In the genomic region with DNA sequence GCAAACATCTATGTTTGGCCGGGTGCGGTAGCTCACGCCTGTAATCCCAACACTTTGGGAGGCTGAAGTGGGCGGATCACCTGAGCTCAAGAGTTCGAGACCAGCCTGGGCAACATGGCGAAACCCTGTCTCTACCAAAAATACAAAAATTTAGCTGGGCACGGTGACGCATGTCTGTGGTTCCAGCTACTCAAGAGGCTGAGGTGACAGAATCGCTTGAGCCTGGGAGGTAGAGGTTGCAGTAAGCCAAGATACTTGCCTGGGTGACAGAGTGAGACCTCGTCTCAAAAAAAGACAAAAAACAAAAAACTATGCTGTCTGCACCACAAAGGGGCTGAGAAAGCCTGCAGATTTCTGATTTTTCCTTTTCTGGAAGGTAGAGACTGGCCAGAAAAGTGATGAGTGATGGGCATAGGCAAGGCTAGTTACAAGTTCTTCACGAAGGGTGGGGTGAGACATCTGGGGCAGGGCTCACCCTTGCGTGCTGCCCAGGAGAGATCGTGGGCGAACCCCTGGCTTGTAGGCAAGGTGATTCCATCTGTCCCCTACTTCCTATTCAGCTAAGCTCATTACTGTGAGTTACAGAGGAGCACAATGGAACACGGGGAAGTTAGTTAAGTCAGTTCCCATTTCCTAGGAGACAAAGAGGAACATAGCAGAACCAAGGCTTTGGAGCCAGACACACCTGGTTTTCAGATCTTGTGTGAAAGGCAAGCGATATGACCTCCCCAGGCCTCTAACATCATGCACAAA, we compare ENCODE assay signal across 9 cellular contexts. TPM values are rescaled to one million over a fixed set of nuclear protein-coding genes. Genes with fewer than 3 reads are reported as not detected.
DNase-seq lines count a peak whose midpoint lies in the region; ATAC-seq, FAIRE-seq and TF ChIP-seq lines count a peak whose summit lies in the region.
"Had no signal": no experiment of that assay in that cellular context is flagged by ENCODE, and none has a peak within 500 bp of the region (broad histone marks: within the 10 kb centered on the region; RNA-seq: fewer than 3 reads in every experiment).

No MANE protein-coding gene starts in this region.

- no peak for DNase-seq in CD4-positive, CD25-positive, alpha-beta regulatory T cell
- DNase-seq in astrocyte (ENCODE audit: low read depth) (no peak), natural killer cell (no peak), dermis blood vessel endothelial cell (no peak), head of caudate nucleus (no peak), NCI-H1436 treated with DMSO at 0.1 percent for 48 hours (lab: John Stamatoyannopoulos, UW) (no peak)
- DNase-seq: aorta had no signal

- TF ChIP-seq CTCF in astrocyte (IDR thresholded peaks at IDR 0.05; ENCODE audit: insufficient read depth, low read depth, low read length) = no peak
- TF ChIP-seq CTCF in natural killer cell (IDR thresholded peaks at IDR 0.05) = no peak

- H3K9me3 ChIP-seq in CD4-positive, CD25-positive, alpha-beta regulatory T cell (ENCODE audit: control insufficient read depth in 2 of 2, low read length in 2 of 2) = no peaks in the 10 kb centered on the region
- H3K9me3 ChIP-seq in HUES64 (ENCODE audit: insufficient read depth, low read depth, low read length) = no peaks in the 10 kb centered on the region
- no peaks in the 10 kb centered on the region for H3K9me3 ChIP-seq in astrocyte (ENCODE audit: insufficient read depth, low read depth, low read length)

- H2AFZ ChIP-seq in astrocyte (ENCODE audit: low read depth, low read length) = no peak overlapping the region

- H3K27ac ChIP-seq in CD4-positive, CD25-positive, alpha-beta regulatory T cell (ENCODE audit: insufficient read depth, low read length, poor library complexity, severe bottlenecking) = no peak overlapping the region
- H3K27ac ChIP-seq in HUES64 (ENCODE audit: low read depth, low read length) (no peak overlapping the region), astrocyte (ENCODE audit: low read depth, low read length) (peak overlapping the region; percentile 23)

- peak overlapping the region; percentile 37 for H3K4me3 ChIP-seq in CD4-positive, CD25-positive, alpha-beta regulatory T cell (ENCODE audit: low read depth, low read length)
- H3K4me3 ChIP-seq in HUES64 (ENCODE audit: low read length) (peak overlapping the region; percentile 69), astrocyte (ENCODE audit: insufficient read depth, low read depth, low read length) (peak overlapping the region; percentile 43)

- H3K36me3 Mint-ChIP-seq in CD4-positive, CD25-positive, alpha-beta regulatory T cell = peaks cover 9% of the 10 kb centered on the region
- H3K36me3 Mint-ChIP-seq in astrocyte (ENCODE audit: low read depth, unreplicated experiment) (peaks cover 31% of the 10 kb centered on the region), natural killer cell (no peaks in the 10 kb centered on the region)

- peak overlapping the region; percentile 94 for H3K4me2 ChIP-seq in astrocyte (ENCODE audit: low read length)

- H4K20me1 ChIP-seq in astrocyte (ENCODE audit: insufficient read depth, low read length) = peaks cover 42% of the 10 kb centered on the region

- WGBS in HUES64 = 87% methylated on average over 16 of the region's 16 CpGs

- H3K9me3 Mint-ChIP-seq in CD4-positive, CD25-positive, alpha-beta regulatory T cell = no peaks in the 10 kb centered on the region
- no peaks in the 10 kb centered on the region for H3K9me3 Mint-ChIP-seq in astrocyte (ENCODE audit: unreplicated experiment)
- no peaks in the 10 kb centered on the region for H3K9me3 Mint-ChIP-seq in natural killer cell

- peaks cover 89% of the 10 kb centered on the region for H3K79me2 ChIP-seq in astrocyte (ENCODE audit: insufficient read depth, low read length)

- ATAC-seq in CD4-positive, CD25-positive, alpha-beta regulatory T cell (ENCODE audit: low read depth in 2 of 2) = no peak
- ATAC-seq in natural killer cell = peak in 2 of 3 donors; percentile 14
- no peak for ATAC-seq in HG03457 (IDR thresholded peaks at IDR 0.05; ENCODE audit: unreplicated experiment)

- FAIRE-seq in astrocyte (lab: Jason Lieb, UNC) = no peak

- H3K27me3 ChIP-seq in CD4-positive, CD25-positive, alpha-beta regulatory T cell (ENCODE audit: control insufficient read depth, insufficient read depth, low read length) = no peaks in the 10 kb centered on the region
- H3K27me3 ChIP-seq in HUES64 (ENCODE audit: insufficient read depth, low read length) = no peaks in the 10 kb centered on the region
- H3K27me3 ChIP-seq in astrocyte (ENCODE audit: insufficient read depth, low read length) = no peaks in the 10 kb centered on the region

- peak overlapping the region; percentile 71 to 88 (median 84) for H3K27ac Mint-ChIP-seq in CD4-positive, CD25-positive, alpha-beta regulatory T cell
- H3K27ac Mint-ChIP-seq in astrocyte (ENCODE audit: unreplicated experiment) (peak overlapping the region; percentile 87), natural killer cell (peak overlapping the region; percentile 89 to 91)

- peak overlapping the region; percentile 12; the same call in 1 of the 2 replicates for H3K9ac ChIP-seq in HUES64 (ENCODE audit: low read depth, low read length)
- H3K9ac ChIP-seq in astrocyte (ENCODE audit: low read length) = peak overlapping the region; percentile 34

- H3K27me3 Mint-ChIP-seq in CD4-positive, CD25-positive, alpha-beta regulatory T cell = peaks cover 2% of the 10 kb centered on the region
- H3K27me3 Mint-ChIP-seq in astrocyte (ENCODE audit: low read depth, unreplicated experiment) = no peaks in the 10 kb centered on the region
- no peaks in the 10 kb centered on the region for H3K27me3 Mint-ChIP-seq in natural killer cell (ENCODE audit: low read depth in 2 of 2)

- peaks cover 79% of the 10 kb centered on the region for H3K4me1 ChIP-seq in CD4-positive, CD25-positive, alpha-beta regulatory T cell (ENCODE audit: control insufficient read depth, insufficient read depth, low read length, poor library complexity, severe bottlenecking)
- H3K4me1 ChIP-seq in HUES64 (ENCODE audit: insufficient read depth, low read length) (peaks cover 37% of the 10 kb centered on the region), astrocyte (ENCODE audit: insufficient read depth, low read length) (peaks cover 51% of the 10 kb centered on the region)

- peak overlapping the region; percentile 78 to 90 (median 84) for H3K4me3 Mint-ChIP-seq in CD4-positive, CD25-positive, alpha-beta regulatory T cell
- H3K4me3 Mint-ChIP-seq in astrocyte (ENCODE audit: unreplicated experiment) = peak overlapping the region; percentile 100
- H3K4me3 Mint-ChIP-seq in natural killer cell = peak overlapping the region; percentile 84

- intact Hi-C loops in natural killer cell (cut with micrococcal nuclease) (loop anchor here (1.0 to 5.0 kb wide), 2 partner anchors 18 to 33 kb away; no protein-coding TSS in a partner anchor), head of caudate nucleus (cut with DNase I) (loop anchor here (5.0 kb wide), 1 partner anchor 33 kb away; no protein-coding TSS in a partner anchor)

- H3K4me1 Mint-ChIP-seq in CD4-positive, CD25-positive, alpha-beta regulatory T cell = peaks cover 18 to 78% (median 42%) of the 10 kb centered on the region in 4 donors
- H3K4me1 Mint-ChIP-seq in astrocyte (ENCODE audit: low read depth, unreplicated experiment) (peaks cover 46% of the 10 kb centered on the region), natural killer cell (peaks cover 71% of the 10 kb centered on the region in 2 donors)

- H3K36me3 ChIP-seq in CD4-positive, CD25-positive, alpha-beta regulatory T cell (ENCODE audit: control insufficient read depth, insufficient read depth, low read length) = no peaks in the 10 kb centered on the region
- H3K36me3 ChIP-seq in HUES64 (ENCODE audit: insufficient read depth, low read length) = peaks cover 63% of the 10 kb centered on the region
- peaks cover 3% of the 10 kb centered on the region for H3K36me3 ChIP-seq in astrocyte (ENCODE audit: insufficient read depth, low read length)

RNA-seq across cellular contexts. Expression of a gene that starts 3.2 kb away (rescaled TPM):
- 60.2 TPM for total RNA-seq in CD4-positive, CD25-positive, alpha-beta regulatory T cell
- 10 to 100 TPM; 22.0 to 25.5 (median 23.6) TPM for polyA plus RNA-seq in CD4-positive, CD25-positive, alpha-beta regulatory T cell
- polyA plus RNA-seq in HUES64 (2013, experiment 1 of 2) = 201 TPM
- polyA plus RNA-seq in HUES64 (2013, experiment 2 of 2) = 227 TPM
- total RNA-seq in astrocyte = 506 and 521 TPM in 2 replicates
- total RNA-seq in natural killer cell = 100 to 1,000 TPM in 1 of 3 donors, 10 to 100 TPM in 2; 94.7 to 143 (median 95.1) TPM
- total RNA-seq in dermis blood vessel endothelial cell = 28.6 and 38.3 TPM in 2 replicates

Comparison
In these comparisons a context has a peak if more than half of its experiments do, and no peak if none do; other contexts are left out.
1. ATAC-seq: peak in natural killer cell (2 of 3); none in CD4-positive, CD25-positive, alpha-beta regulatory T cell (0 of 2) and HG03457 (single experiment).
2. Peak in every context shown above with its lines, with median percentiles within 50 percentile points of each other: H3K4me3 ChIP-seq, H3K27ac Mint-ChIP-seq and H3K4me3 Mint-ChIP-seq.